6 cellular contexts compared by ENCODE assay signal in the genomic region with DNA sequence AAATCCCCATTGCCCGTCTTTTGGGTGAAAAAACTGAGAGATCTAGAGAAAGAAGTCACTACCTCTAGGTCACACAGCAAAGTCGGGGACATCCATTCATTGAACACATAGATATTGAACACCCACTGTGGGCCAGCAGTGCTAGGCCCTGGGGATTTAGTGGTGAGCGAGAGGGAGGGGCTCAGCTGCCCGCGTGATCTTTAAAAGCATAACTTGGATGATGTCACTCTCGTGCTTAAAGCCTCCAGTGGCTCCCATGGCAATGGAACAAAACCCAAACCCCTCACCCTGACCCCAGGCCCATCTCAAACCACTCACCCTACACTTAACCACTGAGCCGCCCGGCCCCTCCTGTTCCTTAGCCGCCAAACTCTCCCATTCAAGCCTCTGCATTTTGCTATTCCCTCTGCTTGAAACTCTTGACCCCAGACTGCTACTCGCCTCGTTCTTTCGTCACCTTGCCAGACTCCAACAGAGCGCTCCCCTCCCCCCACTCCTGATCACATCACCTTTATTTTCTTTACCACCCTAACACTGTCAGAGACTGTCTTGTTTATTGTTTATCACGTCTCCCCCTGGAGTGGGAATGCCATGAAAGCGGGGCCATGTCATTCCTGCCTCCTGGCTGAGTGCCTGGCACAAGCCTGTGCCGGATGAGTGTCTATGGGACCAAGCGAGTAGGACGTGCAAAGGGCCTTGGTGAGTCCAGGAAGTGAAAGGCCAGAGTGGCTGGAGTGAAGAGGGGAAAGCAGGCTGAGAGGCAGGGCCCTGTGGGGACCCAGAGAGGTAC. TPM values are rescaled to one million over a fixed set of nuclear protein-coding genes. Genes with fewer than 3 reads are reported as not detected.
DNase-seq lines count a peak whose midpoint lies in the region; ATAC-seq and TF ChIP-seq lines count a peak whose summit lies in the region.

No MANE protein-coding gene starts in this region.

- no peak for TF ChIP-seq CTCF in upper lobe of right lung (IDR thresholded peaks at IDR 0.05)

- peaks cover 15% of the 10 kb centered on the region; the same call in 1 of the 2 replicates for H3K27me3 ChIP-seq in SJCRH30
- H3K27me3 ChIP-seq in upper lobe of right lung: peaks cover 11% of the 10 kb centered on the region

- H3K27ac ChIP-seq in SJCRH30 (peak overlapping the region; percentile 39), upper lobe of right lung (peak overlapping the region; percentile 78)

- H3K4me1 ChIP-seq in SJCRH30 (peaks cover 14% of the 10 kb centered on the region; the same call in 1 of the 2 replicates), upper lobe of right lung (peaks cover 36% of the 10 kb centered on the region)

- H3K9me3 ChIP-seq in SJCRH30 (replicated peaks) (no peaks in the 10 kb centered on the region), upper lobe of right lung (no peaks in the 10 kb centered on the region)

- ATAC-seq in HG02763 (IDR thresholded peaks at IDR 0.05; ENCODE audit: unreplicated experiment) (peak; percentile 22), upper lobe of right lung (peak; percentile 72)

- intact Hi-C loops in upper lobe of right lung (cut with DNase I): no loop called here

- DNase-seq in DMS79 treated with DMSO at 0.1 percent for 48 hours (lab: John Stamatoyannopoulos, UW): peak; percentile 87
- peak; percentile 70 to 78 for DNase-seq in SJCRH30
- peak; percentile 82 for DNase-seq in hepatic stellate cell (ENCODE audit: low spot score)
- DNase-seq in upper lobe of right lung: no peak
- DNase-seq in cerebellar cortex (ENCODE audit: low spot score): no peak

- no peaks in the 10 kb centered on the region for H3K36me3 ChIP-seq in SJCRH30
- peaks cover 7% of the 10 kb centered on the region for H3K36me3 ChIP-seq in upper lobe of right lung

- H3K4me3 ChIP-seq in SJCRH30: peak overlapping the region; percentile 65
- peak overlapping the region; percentile 55 for H3K4me3 ChIP-seq in upper lobe of right lung

RNA-seq across cellular contexts. Expression of a gene that starts 0.7 kb away (rescaled TPM):
- total RNA-seq in SJCRH30 (2014; rRNA removed; shearing (Covaris generic)): 0.20 and 0.51 TPM in 2 replicates
- total RNA-seq in upper lobe of right lung: 3.5 TPM

RNA-seq across cellular contexts. Expression of a gene that starts 6.4 kb away (rescaled TPM):
- total RNA-seq in SJCRH30 (2014; rRNA removed; shearing (Covaris generic)): 44.7 and 46.4 TPM in 2 replicates
- total RNA-seq in upper lobe of right lung: 37.1 TPM

RNA-seq across cellular contexts. Expression of a gene that starts 14.4 kb away (rescaled TPM):
- total RNA-seq in SJCRH30 (2014; rRNA removed; shearing (Covaris generic)): 19.6 and 24.3 TPM in 2 replicates
- 58.8 TPM for total RNA-seq in upper lobe of right lung

RNA-seq across cellular contexts. Expression of a gene that starts 31.9 kb away (rescaled TPM):
- 59.9 and 61.5 TPM in 2 replicates for total RNA-seq in SJCRH30 (2014; rRNA removed; shearing (Covaris generic))
- total RNA-seq in upper lobe of right lung: 94.7 TPM

RNA-seq across cellular contexts. Expression of a gene that starts 49.5 kb away (rescaled TPM):
- 4.0 and 5.0 TPM in 2 replicates for total RNA-seq in SJCRH30 (2014; rRNA removed; shearing (Covaris generic))
- 44.7 TPM for total RNA-seq in upper lobe of right lung

Comparison
In these comparisons a context has a peak if more than half of its experiments do, and no peak if none do; other contexts are left out.
1. DNase-seq: peak in DMS79 treated with DMSO at 0.1 percent for 48 hours (single experiment), SJCRH30 (2 of 2) and hepatic stellate cell (single experiment); none in upper lobe of right lung (single experiment) and cerebellar cortex (single experiment).